ENCODE assay signal across 1 cellular context in genomic region chr1:160046494-160047115, GRCh38.
TF ChIP-seq lines count a peak whose summit lies in the region.

No MANE protein-coding gene starts in this region.

TF ChIP-seq in K562, 482 proteins besides CTCF, POLR2A, EP300 and RAD21 (continued from another document and continues in another):
- no peak for TF ChIP-seq CTCFL (IDR thresholded peaks at IDR 0.05; ENCODE audit: borderline replicate concordance, insufficient read depth, low read depth, low read length, poor library complexity, severe bottlenecking)
- no peak for TF ChIP-seq MAFG (tag; conservative IDR thresholded peaks at IDR 0.05)
- 0 out of 2 replicates have a peak, but pooled peaks have one; percentile 16 for TF ChIP-seq HNRNPL (IDR thresholded peaks at IDR 0.05; ENCODE audit: low read depth, low read length)
- TF ChIP-seq XRCC5 (IDR thresholded peaks at IDR 0.05; ENCODE audit: low read depth, low read length), result peak; percentile 87
- TF ChIP-seq PPARD (CRISPR knock-in tag; IDR thresholded peaks at IDR 0.05), result no peak
- no peak for TF ChIP-seq SIN3A (IDR thresholded peaks at IDR 0.05; ENCODE audit: borderline replicate concordance in 2 of 2, control insufficient read depth in 1 of 2, low read depth in 2 of 2, low read length in 2 of 2)
- peak; percentile 67; the same call in 1 of the 2 replicates for TF ChIP-seq FOXP4 (CRISPR knock-in tag; IDR thresholded peaks at IDR 0.05; ENCODE audit: borderline replicate concordance)
- peak; percentile 99 for TF ChIP-seq CBFB (CRISPR knock-in tag; IDR thresholded peaks at IDR 0.05)
- peak; percentile 86 for TF ChIP-seq SMAD3 (CRISPR knock-in tag; conservative IDR thresholded peaks at IDR 0.05)
- TF ChIP-seq ATF6 (CRISPR knock-in tag; IDR thresholded peaks at IDR 0.05), result 0 out of 2 replicates have a peak, but pooled peaks have one; percentile 49
- no peak for TF ChIP-seq ZNF354B (CRISPR knock-in tag; IDR thresholded peaks at IDR 0.05)
- TF ChIP-seq HNRNPUL1 (IDR thresholded peaks at IDR 0.05; ENCODE audit: low read length), result no peak
- peak; percentile 93 for TF ChIP-seq ZNF609 (CRISPR knock-in tag; IDR thresholded peaks at IDR 0.05; ENCODE audit: borderline replicate concordance)
- no peak for TF ChIP-seq ZNF407 (IDR thresholded peaks at IDR 0.05; ENCODE audit: low read depth)
- no peak for TF ChIP-seq CSDE1 (IDR thresholded peaks at IDR 0.05)
- no peak for TF ChIP-seq DDX20 (tag; IDR thresholded peaks at IDR 0.05; ENCODE audit: low read depth)
- no peak for TF ChIP-seq KAT2B (IDR thresholded peaks at IDR 0.05; ENCODE audit: low read depth, low read length)
- TF ChIP-seq GATA2 (CRISPR knock-in tag; IDR thresholded peaks at IDR 0.05), result peak; percentile 98
- TF ChIP-seq E2F5 (CRISPR knock-in tag; IDR thresholded peaks at IDR 0.05), result no peak
- no peak for TF ChIP-seq CEBPZ (IDR thresholded peaks at IDR 0.05; ENCODE audit: borderline replicate concordance, low read depth, low read length)
- peak; percentile 83; the same call in 1 of the 2 replicates for TF ChIP-seq ZBED1 (IDR thresholded peaks at IDR 0.05)
- peak; percentile 99 for TF ChIP-seq ARID1B (IDR thresholded peaks at IDR 0.05)
- TF ChIP-seq ZNF561 (CRISPR knock-in tag; conservative IDR thresholded peaks at IDR 0.05), result no peak
- no peak for TF ChIP-seq ZNF699 (CRISPR knock-in tag; IDR thresholded peaks at IDR 0.05; ENCODE audit: insufficient replicate concordance)
- no peak for TF ChIP-seq SIRT6 (IDR thresholded peaks at IDR 0.05; ENCODE audit: low read depth, low read length)
- TF ChIP-seq SOX6 (IDR thresholded peaks at IDR 0.05), result peak; percentile 100
- peak; percentile 78 for TF ChIP-seq NCOA1 (IDR thresholded peaks at IDR 0.05; ENCODE audit: low read depth)
- TF ChIP-seq FOXA1 (IDR thresholded peaks at IDR 0.05; ENCODE audit: borderline replicate concordance), result no peak
- TF ChIP-seq CBX2 (IDR thresholded peaks at IDR 0.05; ENCODE audit: insufficient read depth, low read length, poor library complexity, severe bottlenecking), result no peak
